In genomic region chr3:4754180-4755086, GRCh38 we compare ENCODE assay signal across 11 cellular contexts.
DNase-seq lines count a peak whose midpoint lies in the region; ATAC-seq and FAIRE-seq lines count a peak whose summit lies in the region.
"Had no signal": no experiment of that assay in that cellular context is flagged by ENCODE, and none has a peak within 500 bp of the region (broad histone marks: within the 10 kb centered on the region; RNA-seq: fewer than 3 reads in every experiment).

No MANE protein-coding gene starts in this region.

- FAIRE-seq in frontal cortex (lab: Jason Lieb, UNC), result no peak
- FAIRE-seq: islet of Langerhans had no signal

- peak; percentile 79 for ATAC-seq in GM18858 (IDR thresholded peaks at IDR 0.05; ENCODE audit: unreplicated experiment)
- peak; percentile 79 for ATAC-seq in GM21576 (IDR thresholded peaks at IDR 0.05; ENCODE audit: unreplicated experiment)
- peak; percentile 53 for ATAC-seq in HG03460 (IDR thresholded peaks at IDR 0.05; ENCODE audit: unreplicated experiment)

- intact Hi-C loops in posterior vena cava (cut with DNase I), result no loop called here

- DNase-seq in iris pigment epithelial cell (ENCODE audit: low read depth), result peak; percentile 38
- DNase-seq in frontal cortex (ENCODE audit: low spot score in 2 of 2), result no peak
- DNase-seq in posterior vena cava (ENCODE audit: low spot score), result no peak
- DNase-seq in DMS53 (lab: John Stamatoyannopoulos, UW), result no peak
- DNase-seq in HCEC 1CT, result no peak
- DNase-seq: GF-D8, MM.1S had no signal
